ENCODE assay signal across 21 cellular contexts in the genomic region with DNA sequence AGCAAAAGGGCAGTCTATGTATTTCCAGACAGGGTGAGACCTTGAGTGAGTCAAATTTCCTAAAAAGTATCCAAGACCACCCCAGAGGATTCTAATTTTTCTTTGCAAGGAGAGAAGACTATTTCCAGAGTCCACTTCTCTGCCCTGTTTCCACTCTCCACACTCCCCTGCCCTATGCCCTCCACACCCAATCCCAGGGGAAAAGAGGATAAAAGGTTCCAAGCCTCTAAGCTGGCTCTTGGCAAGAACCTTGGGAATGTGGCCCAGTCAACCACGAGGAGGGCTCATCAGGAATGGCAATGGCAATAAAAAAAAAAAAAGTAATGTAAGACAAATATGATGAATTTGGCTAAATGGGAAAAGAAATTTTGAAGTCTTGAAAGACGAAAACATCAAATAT.
DNase-seq lines count a peak whose midpoint lies in the region; ATAC-seq and TF ChIP-seq lines count a peak whose summit lies in the region.
"Had no signal": no experiment of that assay in that cellular context is flagged by ENCODE, and none has a peak within 500 bp of the region (broad histone marks: within the 10 kb centered on the region; RNA-seq: fewer than 3 reads in every experiment).

No MANE protein-coding gene starts in this region.

- H3K4me1 Mint-ChIP-seq in stimulated activated naive CD8-positive, alpha-beta T cell treated with anti-CD3 and anti-CD28 coated beads, Interleukin-15, amount 100 ng/mL, for 72 hours: no peaks in the 10 kb centered on the region

- peaks cover 10% of the 10 kb centered on the region for H3K27me3 Mint-ChIP-seq in stimulated activated naive CD8-positive, alpha-beta T cell treated with anti-CD3 and anti-CD28 coated beads, Interleukin-15, amount 100 ng/mL, for 72 hours

- H3K9me3 Mint-ChIP-seq in stimulated activated naive CD8-positive, alpha-beta T cell treated with anti-CD3 and anti-CD28 coated beads, Interleukin-15, amount 100 ng/mL, for 72 hours: no peaks in the 10 kb centered on the region
- H3K9me3 Mint-ChIP-seq: CD8-positive, alpha-beta T cell had no signal

- WGBS in testis, 2 donors: 45 to 61% methylated on average over 2 of the region's 2 CpGs

- no peaks in the 10 kb centered on the region for H3K4me1 ChIP-seq in testis

- H3K27ac Mint-ChIP-seq in stimulated activated naive CD8-positive, alpha-beta T cell treated with anti-CD3 and anti-CD28 coated beads, Interleukin-15, amount 100 ng/mL, for 72 hours: no peak overlapping the region
- H3K27ac Mint-ChIP-seq: CD8-positive, alpha-beta T cell had no signal

- no peaks in the 10 kb centered on the region for H3K36me3 ChIP-seq in MG63
- no peaks in the 10 kb centered on the region for H3K36me3 ChIP-seq in testis (ENCODE audit: low read depth, missing control alignments)
- H3K36me3 ChIP-seq: BLaER1 treated with 17β-estradiol and CSF1 and Interleukin-3, amounts not matched to agents 10 nM and 100 nM had no signal

- H3K4me3 Mint-ChIP-seq in stimulated activated naive CD8-positive, alpha-beta T cell treated with anti-CD3 and anti-CD28 coated beads, Interleukin-15, amount 100 ng/mL, for 72 hours: no peak overlapping the region
- H3K4me3 Mint-ChIP-seq: CD8-positive, alpha-beta T cell had no signal

- TF ChIP-seq CTCF in testis (IDR thresholded peaks at IDR 0.05): no peak

- H3K4me3 ChIP-seq in MG63 (no peak overlapping the region), testis (no peak overlapping the region)
- H3K4me3 ChIP-seq: BLaER1 treated with 17β-estradiol and CSF1 and Interleukin-3, amounts not matched to agents 10 nM and 100 nM had no signal

- H3K9me3 ChIP-seq in MG63: no peaks in the 10 kb centered on the region
- no peaks in the 10 kb centered on the region for H3K9me3 ChIP-seq in testis
- H3K9me3 ChIP-seq: BLaER1 treated with 17β-estradiol and CSF1 and Interleukin-3, amounts not matched to agents 10 nM and 100 nM had no signal

- intact Hi-C loops in testis (cut with DNase I; ENCODE audit: low total_unique reads): no loop called here

- no peaks in the 10 kb centered on the region for H3K27me3 ChIP-seq in MG63
- H3K27me3 ChIP-seq in testis: no peaks in the 10 kb centered on the region
- H3K27me3 ChIP-seq: BLaER1 treated with 17β-estradiol and CSF1 and Interleukin-3, amounts not matched to agents 10 nM and 100 nM had no signal

- TF ChIP-seq POLR2A in testis (IDR thresholded peaks at IDR 0.05): no peak

- H3K27ac ChIP-seq in testis: no peak overlapping the region
- H3K27ac ChIP-seq: BLaER1 treated with 17β-estradiol and CSF1 and Interleukin-3, amounts not matched to agents 10 nM and 100 nM had no signal

- ATAC-seq in activated CD4-positive, CD25-positive, alpha-beta regulatory T cell treated with anti-CD3 and anti-CD28 coated beads, Interleukin-2, amount 50 U/mL, for 24 hours: no peak
- ATAC-seq in stimulated activated naive CD8-positive, alpha-beta T cell treated with anti-CD3 and anti-CD28 coated beads, Interleukin-15, amount 100 ng/mL, for 72 hours: no peak
- ATAC-seq: CD8-positive, alpha-beta T cell; Panc1 had no signal

- peak; percentile 33 for DNase-seq in MG63
- peak; percentile 77 for DNase-seq in fibroblast of gingiva (ENCODE audit: low read depth)
- peak; percentile 17 for DNase-seq in medulla oblongata (ENCODE audit: extremely low spot score)
- DNase-seq in testis: peak; percentile 16
- no peak for DNase-seq in activated effector memory CD4-positive, alpha-beta T cell treated with anti-CD3 and anti-CD28 coated beads, Interleukin-2, amount 50 U/mL, for 16 hours
- no peak for DNase-seq in stimulated activated naive CD8-positive, alpha-beta T cell treated with anti-CD3 and anti-CD28 coated beads, Interleukin-15, amount 100 ng/mL, for 72 hours
- DNase-seq in DMS153 treated with DMSO at 0.1 percent for 48 hours (lab: John Stamatoyannopoulos, UW; ENCODE audit: unreplicated experiment): no peak
- DNase-seq: CD8-positive, alpha-beta T cell; DMS153; GOT3; HCEC 1CT; KBM-7; NCI-H1105; NCI-H2029 treated with DMSO at 0.1 percent for 48 hours; NCI-H226; NCI-H510A treated with DMSO at 0.1 percent for 48 hours; NCI-H82; SIG-M5 had no signal

Comparison
In these comparisons a context has a peak if more than half of its experiments do, and no peak if none do; other contexts are left out.
1. DNase-seq: peak in MG63 (single experiment), fibroblast of gingiva (single experiment), medulla oblongata (single experiment) and testis (single experiment); none in activated effector memory CD4-positive, alpha-beta T cell treated with anti-CD3 and anti-CD28 coated beads, Interleukin-2, amount 50 U/mL, for 16 hours (single experiment), stimulated activated naive CD8-positive, alpha-beta T cell treated with anti-CD3 and anti-CD28 coated beads, Interleukin-15, amount 100 ng/mL, for 72 hours (0 of 2) and DMS153 treated with DMSO at 0.1 percent for 48 hours (single experiment).